Comparison of ENCODE assay signal across 14 cellular contexts in the genomic region with DNA sequence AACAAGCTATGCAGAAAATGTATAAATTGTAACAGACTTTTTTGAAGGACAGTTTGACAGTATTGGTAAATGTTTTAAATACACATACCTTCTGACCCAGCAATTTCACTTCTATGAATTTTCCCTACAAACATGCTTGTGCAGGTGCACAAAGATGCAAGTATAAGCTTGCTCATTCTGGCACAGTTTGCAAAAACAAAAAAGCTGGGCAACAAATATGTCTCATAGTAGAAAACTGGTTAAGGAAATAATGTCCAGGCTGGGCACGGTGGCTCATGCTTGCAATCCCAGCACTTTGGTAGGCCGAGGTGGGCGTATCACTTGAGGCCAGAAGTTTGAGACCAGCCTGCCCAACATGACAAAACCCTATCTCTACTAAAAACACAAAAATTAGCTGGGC.
DNase-seq lines count a peak whose midpoint lies in the region; ATAC-seq and TF ChIP-seq lines count a peak whose summit lies in the region.
"Had no signal": no experiment of that assay in that cellular context is flagged by ENCODE, and none has a peak within 500 bp of the region (broad histone marks: within the 10 kb centered on the region; RNA-seq: fewer than 3 reads in every experiment).

No MANE protein-coding gene starts in this region.

- H3K27me3 Mint-ChIP-seq in osteocyte (ENCODE audit: unreplicated experiment), result peaks cover 43% of the 10 kb centered on the region

- H3K36me3 Mint-ChIP-seq in osteocyte (ENCODE audit: unreplicated experiment), result peaks cover 3% of the 10 kb centered on the region
- H3K36me3 Mint-ChIP-seq: CD14-positive monocyte; CD8-positive, alpha-beta T cell had no signal

- ATAC-seq in RWPE2 (ENCODE audit: low read depth), result peak; percentile 53
- ATAC-seq in esophagus mucosa, result peak; percentile 69
- no peak for ATAC-seq in HG02759 (IDR thresholded peaks at IDR 0.05; ENCODE audit: unreplicated experiment)
- ATAC-seq: CD8-positive, alpha-beta T cell; HCT116; HepG2 had no signal

- H3K4me1 Mint-ChIP-seq in osteocyte (ENCODE audit: unreplicated experiment), result peaks cover 10% of the 10 kb centered on the region
- H3K4me1 Mint-ChIP-seq: CD14-positive monocyte had no signal

- H3K27ac Mint-ChIP-seq in osteocyte (ENCODE audit: unreplicated experiment), result no peak overlapping the region
- H3K27ac Mint-ChIP-seq: CD14-positive monocyte; CD8-positive, alpha-beta T cell had no signal

- H3K36me3 ChIP-seq in RWPE2 (ENCODE audit: low read depth), result no peaks in the 10 kb centered on the region

- no peaks in the 10 kb centered on the region for H3K9me3 ChIP-seq in RWPE2 (ENCODE audit: severe bottlenecking)

- H3K9me3 Mint-ChIP-seq in osteocyte (ENCODE audit: unreplicated experiment), result no peaks in the 10 kb centered on the region
- H3K9me3 Mint-ChIP-seq: CD14-positive monocyte; CD8-positive, alpha-beta T cell had no signal

- no peak overlapping the region for H3K4me3 ChIP-seq in RWPE2 (ENCODE audit: severe bottlenecking)

- H3K27me3 ChIP-seq in RWPE2 (ENCODE audit: insufficient read depth, poor library complexity, severe bottlenecking), result no peaks in the 10 kb centered on the region

- no peak overlapping the region for H3K27ac ChIP-seq in RWPE2 (ENCODE audit: poor library complexity, severe bottlenecking)
- H3K27ac ChIP-seq: 22Rv1 had no signal

- H3K4me1 ChIP-seq in RWPE2 (ENCODE audit: insufficient read depth, poor library complexity, severe bottlenecking), result peaks cover 30% of the 10 kb centered on the region

- DNase-seq in DMS 273 (lab: John Stamatoyannopoulos, UW; ENCODE audit: unreplicated experiment) (peak; percentile 21), DMS 273 treated with DMSO at 0.1 percent for 48 hours (lab: John Stamatoyannopoulos, UW) (no peak), RWPE2 (ENCODE audit: low spot score) (no peak), osteocyte (ENCODE audit: extremely low spot score, unreplicated experiment) (peak; percentile 57), amygdala (lab: John Stamatoyannopoulos, UW) (no peak)
- DNase-seq in stimulated activated CD8-positive, alpha-beta memory T cell treated with anti-CD3 and anti-CD28 coated beads, Interleukin-4, amount 100 ng/mL, for 48 hours, result no peak
- DNase-seq: CD8-positive, alpha-beta T cell; COR-L47 had no signal

- TF ChIP-seq CTCF in RWPE2 (IDR thresholded peaks at IDR 0.05; ENCODE audit: poor library complexity, severe bottlenecking) (no peak), osteocyte (IDR thresholded peaks at IDR 0.05) (no peak)

- no peak overlapping the region for H3K4me3 Mint-ChIP-seq in osteocyte (ENCODE audit: unreplicated experiment)
- H3K4me3 Mint-ChIP-seq: CD14-positive monocyte; CD8-positive, alpha-beta T cell had no signal

Comparison
In these comparisons a context has a peak if more than half of its experiments do, and no peak if none do; other contexts are left out.
1. DNase-seq: peak in DMS 273 (single experiment) and osteocyte (single experiment); none in DMS 273 treated with DMSO at 0.1 percent for 48 hours (single experiment), RWPE2 (single experiment), stimulated activated CD8-positive, alpha-beta memory T cell treated with anti-CD3 and anti-CD28 coated beads, Interleukin-4, amount 100 ng/mL, for 48 hours (single experiment) and amygdala (0 of 56).